21 cellular contexts compared by ENCODE assay signal in genomic region chr3:184508938-184509337, GRCh38.
"Had no signal": no experiment of that assay in that cellular context is flagged by ENCODE, and none has a peak within 500 bp of the region (broad histone marks: within the 10 kb centered on the region; RNA-seq: fewer than 3 reads in every experiment).

No MANE protein-coding gene starts in this region.

- DNase-seq: activated CD4-positive, alpha-beta T cell treated with anti-CD3 and anti-CD28 coated beads for 36 hours; activated CD4-positive, CD25-positive, alpha-beta regulatory T cell; activated CD8-positive, alpha-beta memory T cell treated with anti-CD3 and anti-CD28 coated beads, Interleukin-2, amount 10 ng/mL, durations not matched to agents 7 days and 5 days; activated CD8-positive, alpha-beta T cell treated with anti-CD3 and anti-CD28 coated beads, Interleukin-2, amount 10 ng/mL, durations not matched to agents 7 days and 5 days; activated effector memory CD4-positive, alpha-beta T cell treated with anti-CD3 and anti-CD28 coated beads, Interleukin-2, amount 50 U/mL, for 16 hours; activated naive CD4-positive, alpha-beta T cell treated with anti-CD3 and anti-CD28 coated beads, Interleukin-2, amount 10 ng/mL, durations not matched to agents 7 days and 5 days; activated naive CD8-positive, alpha-beta T cell treated with anti-CD3 and anti-CD28 coated beads, Interleukin-2, amount 10 ng/mL, durations not matched to agents 7 days and 5 days; cerebellar nuclear complex; colonic mucosa; effector CD8-positive, alpha-beta T cell; esophagus squamous epithelium; foreskin melanocyte; heart right ventricle; mesendoderm; natural killer cell; stimulated activated CD4-positive, alpha-beta T cell treated with anti-CD3 and anti-CD28 coated beads, Interleukin-2, amount 100 ng/mL, for 24 hours; stimulated activated naive B cell treated with anti-CD40 and anti-IgM and Interleukin-4, amounts not matched to agents 10 μg/mL and 1 μg/mL and 100 μg/mL, for 72 hours; stomach; tibial artery; upper lobe of right lung had no signal

- FAIRE-seq: endometrium had no signal
